Comparison of ENCODE assay signal across 1 cellular context in the genomic region with DNA sequence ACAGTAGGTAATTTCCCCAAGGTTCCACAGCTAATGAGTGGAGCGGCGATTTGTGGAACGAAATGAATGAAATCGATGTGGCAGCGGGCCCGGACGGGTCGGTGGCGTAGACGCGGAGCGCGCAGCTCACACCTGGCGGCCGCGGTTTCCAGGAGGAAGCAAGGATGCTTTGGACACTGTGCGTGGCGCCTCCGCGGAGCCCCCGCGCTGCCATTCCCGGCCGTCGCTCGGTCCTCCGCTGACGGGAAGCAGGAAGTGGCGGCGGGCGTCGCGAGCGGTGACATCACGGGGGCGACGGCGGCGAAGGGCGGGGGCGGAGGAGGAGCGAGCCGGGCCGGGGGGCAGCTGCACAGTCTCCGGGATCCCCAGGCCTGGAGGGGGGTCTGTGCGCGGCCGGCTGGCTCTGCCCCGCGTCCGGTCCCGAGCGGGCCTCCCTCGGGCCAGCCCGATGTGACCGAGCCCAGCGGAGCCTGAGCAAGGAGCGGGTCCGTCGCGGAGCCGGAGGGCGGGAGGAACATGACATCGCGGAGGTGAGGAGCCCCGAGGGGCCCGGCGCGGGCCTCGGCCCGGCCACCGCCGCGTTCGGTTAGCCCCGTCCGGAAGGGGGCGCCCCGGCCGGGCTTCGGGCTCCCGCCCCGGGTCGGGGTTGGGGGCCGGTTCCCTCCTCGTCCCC.
TF ChIP-seq lines count a peak whose summit lies in the region.

PTPN11 (plus strand) TSS at position 352 of the 673 bp plus-strand sequence; CDS start at position 517, 165 bp downstream.

TF ChIP-seq in K562, 482 proteins besides CTCF, POLR2A, EP300 and RAD21 (continued from another document and continues in another):
- TF ChIP-seq, protein P1, sequence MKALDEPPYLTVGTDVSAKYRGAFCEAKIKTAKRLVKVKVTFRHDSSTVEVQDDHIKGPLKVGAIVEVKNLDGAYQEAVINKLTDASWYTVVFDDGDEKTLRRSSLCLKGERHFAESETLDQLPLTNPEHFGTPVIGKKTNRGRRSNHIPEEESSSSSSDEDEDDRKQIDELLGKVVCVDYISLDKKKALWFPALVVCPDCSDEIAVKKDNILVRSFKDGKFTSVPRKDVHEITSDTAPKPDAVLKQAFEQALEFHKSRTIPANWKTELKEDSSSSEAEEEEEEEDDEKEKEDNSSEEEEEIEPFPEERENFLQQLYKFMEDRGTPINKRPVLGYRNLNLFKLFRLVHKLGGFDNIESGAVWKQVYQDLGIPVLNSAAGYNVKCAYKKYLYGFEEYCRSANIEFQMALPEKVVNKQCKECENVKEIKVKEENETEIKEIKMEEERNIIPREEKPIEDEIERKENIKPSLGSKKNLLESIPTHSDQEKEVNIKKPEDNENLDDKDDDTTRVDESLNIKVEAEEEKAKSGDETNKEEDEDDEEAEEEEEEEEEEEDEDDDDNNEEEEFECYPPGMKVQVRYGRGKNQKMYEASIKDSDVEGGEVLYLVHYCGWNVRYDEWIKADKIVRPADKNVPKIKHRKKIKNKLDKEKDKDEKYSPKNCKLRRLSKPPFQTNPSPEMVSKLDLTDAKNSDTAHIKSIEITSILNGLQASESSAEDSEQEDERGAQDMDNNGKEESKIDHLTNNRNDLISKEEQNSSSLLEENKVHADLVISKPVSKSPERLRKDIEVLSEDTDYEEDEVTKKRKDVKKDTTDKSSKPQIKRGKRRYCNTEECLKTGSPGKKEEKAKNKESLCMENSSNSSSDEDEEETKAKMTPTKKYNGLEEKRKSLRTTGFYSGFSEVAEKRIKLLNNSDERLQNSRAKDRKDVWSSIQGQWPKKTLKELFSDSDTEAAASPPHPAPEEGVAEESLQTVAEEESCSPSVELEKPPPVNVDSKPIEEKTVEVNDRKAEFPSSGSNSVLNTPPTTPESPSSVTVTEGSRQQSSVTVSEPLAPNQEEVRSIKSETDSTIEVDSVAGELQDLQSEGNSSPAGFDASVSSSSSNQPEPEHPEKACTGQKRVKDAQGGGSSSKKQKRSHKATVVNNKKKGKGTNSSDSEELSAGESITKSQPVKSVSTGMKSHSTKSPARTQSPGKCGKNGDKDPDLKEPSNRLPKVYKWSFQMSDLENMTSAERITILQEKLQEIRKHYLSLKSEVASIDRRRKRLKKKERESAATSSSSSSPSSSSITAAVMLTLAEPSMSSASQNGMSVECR (CRISPR knock-in tag; IDR thresholded peaks at IDR 0.05) = peak; percentile 94
- TF ChIP-seq ZKSCAN8 (CRISPR knock-in tag; IDR thresholded peaks at IDR 0.05) (no peak), ZNF507 (tag; conservative IDR thresholded peaks at IDR 0.05) (no peak), TARDBP (IDR thresholded peaks at IDR 0.05) (no peak), GMEB1 (CRISPR knock-in tag; IDR thresholded peaks at IDR 0.05) (peak; percentile 64; the same call in 1 of the 2 replicates), FUS (optimal IDR thresholded peaks at IDR 0.05; ENCODE audit: low read depth, low read length) (peak; percentile 69), CBFB (CRISPR knock-in tag; IDR thresholded peaks at IDR 0.05) (peak; percentile 41; the same call in 1 of the 2 replicates), L3MBTL2 (IDR thresholded peaks at IDR 0.05) (peak; percentile 79), TAF1 (IDR thresholded peaks at IDR 0.05; ENCODE audit: control insufficient read depth, extremely low read depth, insufficient read depth, low read length, severe bottlenecking) (peak; percentile 97), MCM3 (IDR thresholded peaks at IDR 0.05) (no peak), STAT5B (CRISPR knock-in tag; IDR thresholded peaks at IDR 0.05) (no peak), RBFOX2 (IDR thresholded peaks at IDR 0.05; ENCODE audit: low read depth, low read length) (peak; percentile 97), ZBTB7A (IDR thresholded peaks at IDR 0.05; ENCODE audit: borderline replicate concordance, control insufficient read depth, low read depth, low read length) (peak; percentile 88), CBX5 (IDR thresholded peaks at IDR 0.05; ENCODE audit: borderline replicate concordance, low read depth) (peak; percentile 40; the same call in 1 of the 2 replicates), MAFF (IDR thresholded peaks at IDR 0.05; ENCODE audit: low read length) (no peak), TAF9B (IDR thresholded peaks at IDR 0.05; ENCODE audit: partially characterized antibody) (peak; percentile 69), ATF7 (IDR thresholded peaks at IDR 0.05) (no peak), KDM5B (IDR thresholded peaks at IDR 0.05; ENCODE audit: insufficient replicate concordance, low read depth, low read length) (peak; percentile 80), MTF1 (CRISPR knock-in tag; IDR thresholded peaks at IDR 0.05; ENCODE audit: borderline replicate concordance) (no peak), MLX (CRISPR knock-in tag; conservative IDR thresholded peaks at IDR 0.05) (no peak), ARNT (IDR thresholded peaks at IDR 0.05) (no peak), UBTF (IDR thresholded peaks at IDR 0.05; ENCODE audit: borderline replicate concordance in 1 of 2, low read depth in 2 of 2, low read length in 2 of 2) (0 out of 4 replicates have a peak, but pooled peaks have one; percentile 67 to 74), TOE1 (IDR thresholded peaks at IDR 0.05; ENCODE audit: borderline replicate concordance) (no peak), TOE1 (CRISPR knock-in tag; IDR thresholded peaks at IDR 0.05; ENCODE audit: borderline replicate concordance, low read depth) (no peak), CTBP1 (IDR thresholded peaks at IDR 0.05; ENCODE audit: borderline replicate concordance) (peak; percentile 85; the same call in 1 of the 2 replicates), ZNF76 (CRISPR knock-in tag; IDR thresholded peaks at IDR 0.05; ENCODE audit: borderline replicate concordance) (no peak), SRSF3 (IDR thresholded peaks at IDR 0.05; ENCODE audit: insufficient read depth, low read length) (no peak), DDX20 (tag; IDR thresholded peaks at IDR 0.05; ENCODE audit: low read depth) (no peak), ZNF184 (CRISPR knock-in tag; IDR thresholded peaks at IDR 0.05) (no peak), XRCC3 (IDR thresholded peaks at IDR 0.05) (no peak), POLR2H (tag; IDR thresholded peaks at IDR 0.05; ENCODE audit: low read depth) (peak; percentile 86), ZNF408 (CRISPR knock-in tag; IDR thresholded peaks at IDR 0.05; ENCODE audit: low read depth) (no peak), RBM39 (optimal IDR thresholded peaks at IDR 0.05; ENCODE audit: low read depth, low read length) (no peak), ZFPM2 (CRISPR knock-in tag; IDR thresholded peaks at IDR 0.05) (no peak)
- TF ChIP-seq, protein P2, sequence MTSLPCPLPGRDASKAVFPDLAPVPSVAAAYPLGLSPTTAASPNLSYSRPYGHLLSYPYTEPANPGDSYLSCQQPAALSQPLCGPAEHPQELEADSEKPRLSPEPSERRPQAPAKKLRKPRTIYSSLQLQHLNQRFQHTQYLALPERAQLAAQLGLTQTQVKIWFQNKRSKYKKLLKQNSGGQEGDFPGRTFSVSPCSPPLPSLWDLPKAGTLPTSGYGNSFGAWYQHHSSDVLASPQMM (CRISPR knock-in tag; IDR thresholded peaks at IDR 0.05) = no peak
- TF ChIP-seq, protein P3, sequence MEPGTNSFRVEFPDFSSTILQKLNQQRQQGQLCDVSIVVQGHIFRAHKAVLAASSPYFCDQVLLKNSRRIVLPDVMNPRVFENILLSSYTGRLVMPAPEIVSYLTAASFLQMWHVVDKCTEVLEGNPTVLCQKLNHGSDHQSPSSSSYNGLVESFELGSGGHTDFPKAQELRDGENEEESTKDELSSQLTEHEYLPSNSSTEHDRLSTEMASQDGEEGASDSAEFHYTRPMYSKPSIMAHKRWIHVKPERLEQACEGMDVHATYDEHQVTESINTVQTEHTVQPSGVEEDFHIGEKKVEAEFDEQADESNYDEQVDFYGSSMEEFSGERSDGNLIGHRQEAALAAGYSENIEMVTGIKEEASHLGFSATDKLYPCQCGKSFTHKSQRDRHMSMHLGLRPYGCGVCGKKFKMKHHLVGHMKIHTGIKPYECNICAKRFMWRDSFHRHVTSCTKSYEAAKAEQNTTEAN (CRISPR knock-in tag; IDR thresholded peaks at IDR 0.05) = peak; percentile 78; the same call in 1 of the 2 replicates
- TF ChIP-seq, protein P4, sequence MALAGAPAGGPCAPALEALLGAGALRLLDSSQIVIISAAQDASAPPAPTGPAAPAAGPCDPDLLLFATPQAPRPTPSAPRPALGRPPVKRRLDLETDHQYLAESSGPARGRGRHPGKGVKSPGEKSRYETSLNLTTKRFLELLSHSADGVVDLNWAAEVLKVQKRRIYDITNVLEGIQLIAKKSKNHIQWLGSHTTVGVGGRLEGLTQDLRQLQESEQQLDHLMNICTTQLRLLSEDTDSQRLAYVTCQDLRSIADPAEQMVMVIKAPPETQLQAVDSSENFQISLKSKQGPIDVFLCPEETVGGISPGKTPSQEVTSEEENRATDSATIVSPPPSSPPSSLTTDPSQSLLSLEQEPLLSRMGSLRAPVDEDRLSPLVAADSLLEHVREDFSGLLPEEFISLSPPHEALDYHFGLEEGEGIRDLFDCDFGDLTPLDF (CRISPR knock-in tag; IDR thresholded peaks at IDR 0.05) = no peak
- TF ChIP-seq, protein P5, sequence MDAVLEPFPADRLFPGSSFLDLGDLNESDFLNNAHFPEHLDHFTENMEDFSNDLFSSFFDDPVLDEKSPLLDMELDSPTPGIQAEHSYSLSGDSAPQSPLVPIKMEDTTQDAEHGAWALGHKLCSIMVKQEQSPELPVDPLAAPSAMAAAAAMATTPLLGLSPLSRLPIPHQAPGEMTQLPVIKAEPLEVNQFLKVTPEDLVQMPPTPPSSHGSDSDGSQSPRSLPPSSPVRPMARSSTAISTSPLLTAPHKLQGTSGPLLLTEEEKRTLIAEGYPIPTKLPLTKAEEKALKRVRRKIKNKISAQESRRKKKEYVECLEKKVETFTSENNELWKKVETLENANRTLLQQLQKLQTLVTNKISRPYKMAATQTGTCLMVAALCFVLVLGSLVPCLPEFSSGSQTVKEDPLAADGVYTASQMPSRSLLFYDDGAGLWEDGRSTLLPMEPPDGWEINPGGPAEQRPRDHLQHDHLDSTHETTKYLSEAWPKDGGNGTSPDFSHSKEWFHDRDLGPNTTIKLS (IDR thresholded peaks at IDR 0.05; ENCODE audit: borderline replicate concordance, low read depth) = no peak; the same call in 1 of the 2 replicates
- TF ChIP-seq, protein P6, sequence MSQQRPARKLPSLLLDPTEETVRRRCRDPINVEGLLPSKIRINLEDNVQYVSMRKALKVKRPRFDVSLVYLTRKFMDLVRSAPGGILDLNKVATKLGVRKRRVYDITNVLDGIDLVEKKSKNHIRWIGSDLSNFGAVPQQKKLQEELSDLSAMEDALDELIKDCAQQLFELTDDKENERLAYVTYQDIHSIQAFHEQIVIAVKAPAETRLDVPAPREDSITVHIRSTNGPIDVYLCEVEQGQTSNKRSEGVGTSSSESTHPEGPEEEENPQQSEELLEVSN (IDR thresholded peaks at IDR 0.05; ENCODE audit: borderline replicate concordance in 1 of 2, extremely low read depth in 1 of 2, insufficient read depth in 1 of 2, insufficient read length in 1 of 2, low read depth in 1 of 2, low read length in 1 of 2, poor library complexity in 1 of 2, severe bottlenecking in 1 of 2) = peak; percentile 38 to 71
